In genomic region chr18:63154350-63155152, GRCh38 we compare ENCODE assay signal across 13 cellular contexts.
A peak's percentile ranks its signal among the peaks of the same experiment; 100 is the strongest.
DNase-seq lines count a peak whose midpoint lies in the region; ATAC-seq and TF ChIP-seq lines count a peak whose summit lies in the region.
"Had no signal": no experiment of that assay in that cellular context is flagged by ENCODE, and none has a peak within 500 bp of the region (broad histone marks: within the 10 kb centered on the region; RNA-seq: fewer than 3 reads in every experiment).

No MANE protein-coding gene starts in this region.

- H3K27ac Mint-ChIP-seq in activated CD8-positive, alpha-beta T cell treated with anti-CD3 and anti-CD28 coated beads, Interleukin-2, amount 10 ng/mL, durations not matched to agents 7 days and 5 days: peak overlapping the region; percentile 93
- H3K27ac Mint-ChIP-seq: WTC11 had no signal

- H3K4me3 ChIP-seq in BLaER1 treated with 17β-estradiol and CSF1 and Interleukin-3, amounts not matched to agents 10 nM and 100 nM: no peak overlapping the region
- peak overlapping the region; percentile 67 to 75 for H3K4me3 ChIP-seq in mucosa of rectum (ENCODE audit: low read length in 2 of 2)
- H3K4me3 ChIP-seq in hepatocyte: no peak overlapping the region

- TF ChIP-seq CTCF in GM10266 (IDR thresholded peaks at IDR 0.05; ENCODE audit: control insufficient read depth, insufficient read depth, low read depth, missing control alignments) (peak; percentile 5), hepatocyte (IDR thresholded peaks at IDR 0.05; ENCODE audit: poor library complexity) (no peak)

- POLR2A ChIA-PET in activated CD8-positive, alpha-beta T cell treated with anti-CD3 and anti-CD28 coated beads, Interleukin-2, amount 10 ng/mL, durations not matched to agents 7 days and 5 days (lab: Charles Lee): interaction anchor here (0.6 to 13.9 kb wide), 19 partner anchors 9 to 212 kb away, joined by 3 to 152 read pairs (median 4); partner anchors contain the start of gene BCL2

- H3K9ac ChIP-seq in BLaER1 treated with 17β-estradiol and CSF1 and Interleukin-3, amounts not matched to agents 10 nM and 100 nM: no peak overlapping the region
- peak overlapping the region; percentile 41 to 60 for H3K9ac ChIP-seq in mucosa of rectum (ENCODE audit: low read depth in 1 of 2, low read length in 2 of 2)

- no peaks in the 10 kb centered on the region for H3K27me3 Mint-ChIP-seq in activated CD8-positive, alpha-beta T cell treated with anti-CD3 and anti-CD28 coated beads, Interleukin-2, amount 10 ng/mL, durations not matched to agents 7 days and 5 days (ENCODE audit: low read depth)

- peaks cover 90% of the 10 kb centered on the region for H3K4me1 Mint-ChIP-seq in activated CD8-positive, alpha-beta T cell treated with anti-CD3 and anti-CD28 coated beads, Interleukin-2, amount 10 ng/mL, durations not matched to agents 7 days and 5 days (ENCODE audit: low read depth)

- no peak for DNase-seq in GM10266 (ENCODE audit: extremely low spot score)
- no peak for DNase-seq in activated CD8-positive, alpha-beta T cell treated with anti-CD3 and anti-CD28 coated beads, Interleukin-2, amount 10 ng/mL, durations not matched to agents 7 days and 5 days
- DNase-seq in NCI-H2196 treated with DMSO at 0.1 percent for 48 hours (lab: John Stamatoyannopoulos, UW; ENCODE audit: unreplicated experiment): no peak
- no peak for DNase-seq in hepatocyte (ENCODE audit: low spot score)
- DNase-seq: occipital lobe had no signal

- H3K27me3 ChIP-seq in BLaER1 treated with 17β-estradiol and CSF1 and Interleukin-3, amounts not matched to agents 10 nM and 100 nM: no peaks in the 10 kb centered on the region
- H3K27me3 ChIP-seq in mucosa of rectum (ENCODE audit: control insufficient read depth in 2 of 2, insufficient read depth in 2 of 2, low read length in 2 of 2) (no peaks in the 10 kb centered on the region), hepatocyte (no peaks in the 10 kb centered on the region)
- H3K27me3 ChIP-seq: dorsolateral prefrontal cortex, stomach had no signal

- H3K79me2 ChIP-seq in hepatocyte: no peaks in the 10 kb centered on the region

- no peaks in the 10 kb centered on the region for H3K9me3 Mint-ChIP-seq in activated CD8-positive, alpha-beta T cell treated with anti-CD3 and anti-CD28 coated beads, Interleukin-2, amount 10 ng/mL, durations not matched to agents 7 days and 5 days (ENCODE audit: insufficient read depth)
- H3K9me3 Mint-ChIP-seq: WTC11 had no signal

- CTCF ChIA-PET in activated CD8-positive, alpha-beta T cell treated with anti-CD3 and anti-CD28 coated beads, Interleukin-2, amount 10 ng/mL, durations not matched to agents 7 days and 5 days (lab: Charles Lee): interaction anchor here (0.8 to 9.0 kb wide), 26 partner anchors 9 to 284 kb away, joined by 3 to 108 read pairs (median 4); partner anchors contain the start of gene BCL2

- peaks cover 36 to 78% (median 55%) of the 10 kb centered on the region in 10 experiments for H3K4me1 ChIP-seq in BLaER1 treated with 17β-estradiol and CSF1 and Interleukin-3, amounts not matched to agents 10 nM and 100 nM
- H3K4me1 ChIP-seq in mucosa of rectum (ENCODE audit: control insufficient read depth in 2 of 2, insufficient read depth in 2 of 2, low read length in 2 of 2): peaks cover 40 to 42% of the 10 kb centered on the region in 2 donors
- H3K4me1 ChIP-seq in hepatocyte (ENCODE audit: insufficient read depth): peaks cover 9% of the 10 kb centered on the region

- H3K9me2 ChIP-seq in hepatocyte (replicated peaks; ENCODE audit: insufficient read depth): no peaks in the 10 kb centered on the region

- H3K4me2 ChIP-seq in BLaER1 treated with 17β-estradiol and CSF1 and Interleukin-3, amounts not matched to agents 10 nM and 100 nM: peak overlapping the region in 9 of 11 experiments; percentile 9 to 79 (median 50); a peak in 16 of 22 replicates
- no peak overlapping the region for H3K4me2 ChIP-seq in hepatocyte

- peak overlapping the region; percentile 78 for H3K4me3 Mint-ChIP-seq in activated CD8-positive, alpha-beta T cell treated with anti-CD3 and anti-CD28 coated beads, Interleukin-2, amount 10 ng/mL, durations not matched to agents 7 days and 5 days
- H3K4me3 Mint-ChIP-seq: WTC11 had no signal

- H3K27ac ChIP-seq in BLaER1 treated with 17β-estradiol and CSF1 and Interleukin-3, amounts not matched to agents 10 nM and 100 nM: peak overlapping the region in 1 of 11 experiments; percentile 26; a peak in 1 of 22 replicates
- H3K27ac ChIP-seq in mucosa of rectum (ENCODE audit: low read depth in 2 of 2, low read length in 2 of 2) (peak overlapping the region; percentile 76 to 88), hepatocyte (no peak overlapping the region)
- H3K27ac ChIP-seq: C4-2B had no signal

- H3K36me3 ChIP-seq in BLaER1 treated with 17β-estradiol and CSF1 and Interleukin-3, amounts not matched to agents 10 nM and 100 nM: peaks cover 0 to 38% (median 12%) of the 10 kb centered on the region in 11 experiments; a peak in 14 of 22 replicates
- no peaks in the 10 kb centered on the region for H3K36me3 ChIP-seq in mucosa of rectum (ENCODE audit: control insufficient read depth in 2 of 2, insufficient read depth in 2 of 2, low read length in 2 of 2)
- H3K36me3 ChIP-seq in hepatocyte (replicated peaks; ENCODE audit: insufficient read depth, low read depth): no peaks in the 10 kb centered on the region
- H3K36me3 ChIP-seq: stomach had no signal

- H3K36me3 Mint-ChIP-seq in activated CD8-positive, alpha-beta T cell treated with anti-CD3 and anti-CD28 coated beads, Interleukin-2, amount 10 ng/mL, durations not matched to agents 7 days and 5 days (ENCODE audit: low read depth): peaks cover 77% of the 10 kb centered on the region
- H3K36me3 Mint-ChIP-seq: WTC11 had no signal

- peaks cover 0 to 5% (median 0%) of the 10 kb centered on the region in 11 experiments; a peak in 2 of 22 replicates for H4K20me1 ChIP-seq in BLaER1 treated with 17β-estradiol and CSF1 and Interleukin-3, amounts not matched to agents 10 nM and 100 nM
- H4K20me1 ChIP-seq in hepatocyte (ENCODE audit: insufficient read depth, poor library complexity, severe bottlenecking): no peaks in the 10 kb centered on the region

- peaks cover 0 to 9% (median 0%) of the 10 kb centered on the region in 11 experiments; a peak in 6 of 22 replicates for H3K9me3 ChIP-seq in BLaER1 treated with 17β-estradiol and CSF1 and Interleukin-3, amounts not matched to agents 10 nM and 100 nM (replicated peaks in 1 of 11)
- no peaks in the 10 kb centered on the region for H3K9me3 ChIP-seq in mucosa of rectum (ENCODE audit: control insufficient read depth in 2 of 2, low read length in 2 of 2)
- no peaks in the 10 kb centered on the region for H3K9me3 ChIP-seq in hepatocyte (ENCODE audit: low read depth)
- H3K9me3 ChIP-seq: stomach had no signal

- no peak overlapping the region for H2AFZ ChIP-seq in hepatocyte

- ATAC-seq in activated CD8-positive, alpha-beta T cell treated with anti-CD3 and anti-CD28 coated beads, Interleukin-2, amount 10 ng/mL, durations not matched to agents 7 days and 5 days: no peak
- ATAC-seq in HG02981 (IDR thresholded peaks at IDR 0.05; ENCODE audit: unreplicated experiment): no peak
- no peak for ATAC-seq in HG03139 (IDR thresholded peaks at IDR 0.05; ENCODE audit: unreplicated experiment)

- WGBS in hepatocyte (ENCODE audit: low lambda C conversion rate, missing lambda C conversion rate): 77% methylated on average over 10 of the region's 10 CpGs

Comparison
In these comparisons a context has a peak if more than half of its experiments do, and no peak if none do; other contexts are left out.
1. H3K4me3 ChIP-seq: peak in mucosa of rectum (2 of 2); none in BLaER1 treated with 17β-estradiol and CSF1 and Interleukin-3, amounts not matched to agents 10 nM and 100 nM (0 of 10) and hepatocyte (single experiment).
2. H3K9ac ChIP-seq: peak in mucosa of rectum (2 of 2); none in BLaER1 treated with 17β-estradiol and CSF1 and Interleukin-3, amounts not matched to agents 10 nM and 100 nM (0 of 11).